Comparison of ENCODE assay signal across 17 cellular contexts in genomic region chr4:8599657-8600056, GRCh38. TPM values are rescaled to one million over a fixed set of nuclear protein-coding genes. Genes with fewer than 3 reads are reported as not detected.
DNase-seq lines count a peak whose midpoint lies in the region; ATAC-seq, FAIRE-seq and TF ChIP-seq lines count a peak whose summit lies in the region.
"Had no signal": no experiment of that assay in that cellular context is flagged by ENCODE, and none has a peak within 500 bp of the region (broad histone marks: within the 10 kb centered on the region; RNA-seq: fewer than 3 reads in every experiment).

No MANE protein-coding gene starts in this region.

- peaks cover 8% of the 10 kb centered on the region for H3K4me1 Mint-ChIP-seq in MCF 10A (ENCODE audit: insufficient read depth, unreplicated experiment)
- H3K4me1 Mint-ChIP-seq: neural crest cell had no signal

- TF ChIP-seq POLR2A in breast epithelium (IDR thresholded peaks at IDR 0.05), result no peak

- H3K9me3 ChIP-seq in breast epithelium, result no peaks in the 10 kb centered on the region
- H3K9me3 ChIP-seq: left lung had no signal

- TF ChIP-seq CTCF in MCF 10A (IDR thresholded peaks at IDR 0.05; ENCODE audit: unreplicated experiment) (no peak), breast epithelium (IDR thresholded peaks at IDR 0.05) (no peak), choroid plexus epithelial cell (conservative IDR thresholded peaks at IDR 0.05; ENCODE audit: low read depth, low read length) (no peak)

- H3K27ac Mint-ChIP-seq in MCF 10A (ENCODE audit: low read depth, unreplicated experiment), result no peak overlapping the region
- H3K27ac Mint-ChIP-seq: activated CD8-positive, alpha-beta T cell treated with anti-CD3 and anti-CD28 coated beads, Interleukin-2, amount 10 ng/mL, durations not matched to agents 7 days and 5 days; activated naive CD4-positive, alpha-beta T cell treated with anti-CD3 and anti-CD28 coated beads for 36 hours; T-helper 2 cell treated with Interferon-gamma antibody and Interleukin-4, amounts not matched to agents 5 μg/mL and 100 μg/mL, for 36 hours had no signal

- H3K27me3 ChIP-seq in breast epithelium, result no peaks in the 10 kb centered on the region

- FAIRE-seq in urothelium cell line (lab: Jason Lieb, UNC), result no peak

- H3K27me3 Mint-ChIP-seq in MCF 10A (ENCODE audit: insufficient read depth, unreplicated experiment), result peaks cover 15% of the 10 kb centered on the region

- H3K36me3 ChIP-seq in breast epithelium, result no peaks in the 10 kb centered on the region
- H3K36me3 ChIP-seq: left lung had no signal

- no peaks in the 10 kb centered on the region for H3K4me1 ChIP-seq in breast epithelium
- H3K4me1 ChIP-seq: left lung had no signal

- no peaks in the 10 kb centered on the region for H3K9me3 Mint-ChIP-seq in MCF 10A (ENCODE audit: unreplicated experiment)
- H3K9me3 Mint-ChIP-seq: activated naive CD4-positive, alpha-beta T cell treated with anti-CD3 and anti-CD28 coated beads for 36 hours; neural crest cell; T-helper 2 cell treated with Interferon-gamma antibody and Interleukin-4, amounts not matched to agents 5 μg/mL and 100 μg/mL, for 36 hours had no signal

- POLR2A ChIA-PET in MCF 10A (lab: Yijun Ruan, JAX), result interaction anchor here (0.6 kb wide), 1 partner anchor 1255 kb away, joined by 3 read pairs; no protein-coding TSS in a partner anchor

- no peak overlapping the region for H3K27ac ChIP-seq in breast epithelium
- H3K27ac ChIP-seq: left lung had no signal

- H3K4me3 Mint-ChIP-seq in MCF 10A (ENCODE audit: unreplicated experiment), result no peak overlapping the region
- H3K4me3 Mint-ChIP-seq: activated CD8-positive, alpha-beta T cell treated with anti-CD3 and anti-CD28 coated beads, Interleukin-2, amount 10 ng/mL, durations not matched to agents 7 days and 5 days; activated naive CD4-positive, alpha-beta T cell treated with anti-CD3 and anti-CD28 coated beads for 36 hours; neural crest cell; T-helper 2 cell treated with Interferon-gamma antibody and Interleukin-4, amounts not matched to agents 5 μg/mL and 100 μg/mL, for 36 hours had no signal

- DNase-seq in MCF 10A (ENCODE audit: unreplicated experiment) (peak; percentile 94), breast epithelium (ENCODE audit: low spot score in 2 of 2) (no peak), NCI-H460 (ENCODE audit: extremely low read depth, low read depth) (peak; percentile 35), choroid plexus epithelial cell (ENCODE audit: low read depth) (peak; percentile 96), smooth muscle cell of the brain vasculature (ENCODE audit: low read depth, low spot score) (peak; percentile 86), urothelium cell line (ENCODE audit: low spot score) (no peak), hippocampal formation (lab: John Stamatoyannopoulos, UW) (no peak)
- DNase-seq: activated CD8-positive, alpha-beta T cell treated with anti-CD3 and anti-CD28 coated beads, Interleukin-2, amount 10 ng/mL, durations not matched to agents 7 days and 5 days; activated naive CD4-positive, alpha-beta T cell treated with anti-CD3 and anti-CD28 coated beads for 36 hours; dermis blood vessel endothelial cell; GF-D8; NCI-H2029 treated with DMSO at 0.1 percent for 48 hours had no signal

- no TSS peak for BruUV-seq in MCF 10A (replicated peaks; lab: Mats Ljungman, UMichigan)

- CTCF ChIA-PET in MCF 10A (lab: Yijun Ruan, JAX), result interaction anchor here (0.6 to 4.1 kb wide), 5 partner anchors 10 to 318 kb away, joined by 3 to 27 read pairs (median 4); no protein-coding TSS in a partner anchor

- ATAC-seq in HG03045 (IDR thresholded peaks at IDR 0.05; ENCODE audit: unreplicated experiment), result no peak
- ATAC-seq: activated CD8-positive, alpha-beta T cell treated with anti-CD3 and anti-CD28 coated beads, Interleukin-2, amount 10 ng/mL, durations not matched to agents 7 days and 5 days; left lung had no signal

- intact Hi-C loops in MCF 10A (cut with micrococcal nuclease) (loop anchor here (10.0 kb wide), 1 partner anchor 315 kb away; no protein-coding TSS in a partner anchor), breast epithelium (cut with DNase I; ENCODE audit: low total_unique reads) (no loop called here)

- no peak overlapping the region for H3K4me3 ChIP-seq in breast epithelium
- H3K4me3 ChIP-seq in choroid plexus epithelial cell (ENCODE audit: low read depth, low read length), result no peak overlapping the region
- H3K4me3 ChIP-seq: left lung had no signal

- H3K36me3 Mint-ChIP-seq in MCF 10A (ENCODE audit: insufficient read depth, unreplicated experiment), result no peaks in the 10 kb centered on the region

RNA-seq across cellular contexts. Expression of gene CPZ, which starts 7.1 kb away (rescaled TPM):
- not detected in 2 replicates for total RNA-seq in MCF 10A (2022)
- total RNA-seq in breast epithelium, result 10 to 100 TPM in 1 of 3 donors, 1 to 10 TPM in 2; 2.9 to 13.4 (median 7.5) TPM
- total RNA-seq in NCI-H460 (2014; rRNA removed; shearing (Covaris generic)), result 0.32 TPM in 1 of 2 replicates, not detected in the other
- 1.3 and 1.4 TPM in 2 replicates for polyA plus RNA-seq in NCI-H460 (2014; cell fraction: nucleus; rRNA removed)
- total RNA-seq: activated naive CD4-positive, alpha-beta T cell treated with anti-CD3 and anti-CD28 coated beads for 36 hours; dermis blood vessel endothelial cell; neural crest cell had no signal

RNA-seq across cellular contexts. Expression of gene GPR78, which starts 19.5 kb away (rescaled TPM):
- total RNA-seq in MCF 10A (2022) (not detected in 2 replicates), breast epithelium (under 1 TPM in 2 of 3 donors, not detected in 1; 0.15 to 0.33 TPM)
- not detected in 2 replicates for total RNA-seq in NCI-H460 (2014; rRNA removed; shearing (Covaris generic))
- not detected in 2 replicates for polyA plus RNA-seq in NCI-H460 (2014; cell fraction: nucleus; rRNA removed)
- total RNA-seq: activated CD8-positive, alpha-beta T cell treated with anti-CD3 and anti-CD28 coated beads, Interleukin-2, amount 10 ng/mL, durations not matched to agents 7 days and 5 days; activated naive CD4-positive, alpha-beta T cell treated with anti-CD3 and anti-CD28 coated beads for 36 hours; dermis blood vessel endothelial cell; glomerular endothelial cell; neural crest cell had no signal

Comparison
In these comparisons a context has a peak if more than half of its experiments do, and no peak if none do; other contexts are left out.
1. DNase-seq: peak in MCF 10A (single experiment), NCI-H460 (single experiment), choroid plexus epithelial cell (single experiment) and smooth muscle cell of the brain vasculature (single experiment); none in breast epithelium (0 of 2), urothelium cell line (single experiment) and hippocampal formation (0 of 2).